In the genomic region with DNA sequence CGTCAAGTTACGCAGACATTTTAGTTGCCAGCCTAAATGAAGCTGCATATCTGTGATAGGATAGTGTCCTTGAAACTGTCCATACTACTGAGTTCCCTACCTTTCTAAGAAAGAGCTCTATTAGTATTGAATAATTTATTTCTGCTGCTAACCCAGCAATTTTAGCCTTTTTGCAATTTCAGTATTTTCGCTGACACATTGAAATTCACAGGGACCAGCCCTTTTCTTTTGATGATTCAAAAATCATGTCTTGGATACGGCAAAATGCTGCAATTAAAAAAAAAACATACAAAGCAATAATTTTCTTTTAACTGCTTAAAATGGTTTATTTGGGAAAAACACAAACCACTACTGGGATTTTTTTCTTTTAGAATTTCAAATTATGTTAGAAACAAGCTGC, we compare ENCODE assay signal across 22 cellular contexts.
A peak's percentile ranks its signal among the peaks of the same experiment; 100 is the strongest.
DNase-seq lines count a peak whose midpoint lies in the region; ATAC-seq, FAIRE-seq and TF ChIP-seq lines count a peak whose summit lies in the region.
"Had no signal": no experiment of that assay in that cellular context is flagged by ENCODE, and none has a peak within 500 bp of the region (broad histone marks: within the 10 kb centered on the region; RNA-seq: fewer than 3 reads in every experiment).

No MANE protein-coding gene starts in this region.

- ATAC-seq in HCT116 = no peak
- ATAC-seq in GM21825 (IDR thresholded peaks at IDR 0.05; ENCODE audit: unreplicated experiment) = no peak
- ATAC-seq in foreskin keratinocyte = no peak
- ATAC-seq: CD8-positive, alpha-beta T cell; GM12878; GM23338 had no signal

- no peak for DNase-seq in HCT116 (ENCODE audit: low read depth, low spot score)
- DNase-seq in SK-N-MC (ENCODE audit: low read depth, low spot score) = no peak
- DNase-seq in progenitor cell of endocrine pancreas (ENCODE audit: low spot score, unreplicated experiment) = no peak
- DNase-seq in posterior vena cava (ENCODE audit: low spot score) = no peak
- no peak for DNase-seq in foreskin keratinocyte
- DNase-seq: Caco-2; CD4-positive, CD25-positive, alpha-beta regulatory T cell; CD8-positive, alpha-beta T cell; DMS 273 treated with DMSO at 0.1 percent for 48 hours; DMS79; EL; GDM1 had no signal

- BruUV-seq in HCT116 (replicated peaks; lab: Mats Ljungman, UMichigan) = no TSS peak

- no peaks in the 10 kb centered on the region for H4K20me1 ChIP-seq in HCT116 (ENCODE audit: insufficient read depth)
- H4K20me1 ChIP-seq: BLaER1 had no signal

- TF ChIP-seq CTCF in HCT116 (IDR thresholded peaks at IDR 0.05 in 2 of 3, conservative IDR thresholded peaks at IDR 0.05 in 1 of 3; ENCODE audit: borderline replicate concordance in 1 of 3, insufficient read depth in 1 of 3, low read depth in 2 of 3, low read length in 2 of 3) (no peak), progenitor cell of endocrine pancreas (IDR thresholded peaks at IDR 0.05; ENCODE audit: unreplicated experiment) (no peak), foreskin keratinocyte (conservative IDR thresholded peaks at IDR 0.05) (no peak)

- H2AFZ ChIP-seq in HCT116 (ENCODE audit: low read depth, low read length, poor library complexity, severe bottlenecking) = peak overlapping the region; percentile 38
- H2AFZ ChIP-seq: GM23338 had no signal

- H3K27ac ChIP-seq in HCT116 (ENCODE audit: low read depth, low read length) (no peak overlapping the region), SK-N-MC (peak overlapping the region; percentile 38; the same call in 1 of the 2 replicates), foreskin keratinocyte (no peak overlapping the region)
- H3K27ac ChIP-seq: BLaER1, C4-2B had no signal

- H3K79me2 ChIP-seq in HCT116 (ENCODE audit: insufficient read depth, low read length) = no peaks in the 10 kb centered on the region

- peak; percentile 26 for FAIRE-seq in endometrium (lab: Jason Lieb, UNC)
- FAIRE-seq: GM12878, GM19239, H54 had no signal

- no peaks in the 10 kb centered on the region for H3K9me2 ChIP-seq in HCT116 (ENCODE audit: insufficient read depth)

- intact Hi-C loops in HCT116 (cut with micrococcal nuclease) = no loop called here
- intact Hi-C loops in posterior vena cava (cut with DNase I) = no loop called here

- no peaks in the 10 kb centered on the region for H3K9me3 ChIP-seq in HCT116 (ENCODE audit: control insufficient read depth in 1 of 2, insufficient read depth in 1 of 2, low read depth in 1 of 2, low read length in 2 of 2)
- H3K9me3 ChIP-seq in SK-N-MC (ENCODE audit: low read depth, low read length) = no peaks in the 10 kb centered on the region
- H3K9me3 ChIP-seq: BLaER1, Caco-2, HAP-1 had no signal

- no peak overlapping the region for H3K4me3 Mint-ChIP-seq in progenitor cell of endocrine pancreas (ENCODE audit: low read depth)
- H3K4me3 Mint-ChIP-seq: B cell; CD4-positive, CD25-positive, alpha-beta regulatory T cell; CD8-positive, alpha-beta T cell; GM23338 had no signal

- RAD21 ChIA-PET in HCT116 (lab: Charles Lee; ENCODE audit: low non-redundant PET in 1 of 2, low total read pairs in 2 of 2, uncharacterized antibody in 2 of 2, unreplicated experiment in 2 of 2) = no interaction called here

- TF ChIP-seq POLR2A in HCT116 (IDR thresholded peaks at IDR 0.05; ENCODE audit: borderline replicate concordance, extremely low read depth, insufficient read depth, insufficient read length) = no peak

- H3K4me2 ChIP-seq in HCT116 (ENCODE audit: low read length) = no peak overlapping the region
- H3K4me2 ChIP-seq: BLaER1, GM23338 had no signal

- H3K27me3 Mint-ChIP-seq in progenitor cell of endocrine pancreas = no peaks in the 10 kb centered on the region
- H3K27me3 Mint-ChIP-seq: B cell; CD4-positive, CD25-positive, alpha-beta regulatory T cell had no signal

- POLR2A ChIA-PET in HCT116 (lab: Charles Lee) = no interaction called here

- H3K9ac ChIP-seq in HCT116 (ENCODE audit: low read length) (no peak overlapping the region), SK-N-MC (ENCODE audit: insufficient read length) (peak overlapping the region; percentile 30)
- H3K9ac ChIP-seq: BLaER1 had no signal

- H3K9me3 Mint-ChIP-seq in progenitor cell of endocrine pancreas (ENCODE audit: low read depth) = peaks cover 3% of the 10 kb centered on the region
- H3K9me3 Mint-ChIP-seq: GM23338 had no signal

- H3K4me1 ChIP-seq in HCT116 (ENCODE audit: control insufficient read depth in 1 of 2, insufficient read depth in 2 of 2, low read length in 2 of 2) = peaks cover 12 to 22% of the 10 kb centered on the region in 2 experiments; a peak in 3 of 4 replicates
- H3K4me1 ChIP-seq in foreskin keratinocyte = no peaks in the 10 kb centered on the region
- H3K4me1 ChIP-seq: BLaER1, Caco-2, HAP-1 had no signal

- CTCF ChIA-PET in HCT116 (lab: Charles Lee) = no interaction called here

- no peak for TF ChIP-seq RAD21 in HCT116 (IDR thresholded peaks at IDR 0.05; ENCODE audit: low read depth)

- no peaks in the 10 kb centered on the region for H3K36me3 Mint-ChIP-seq in progenitor cell of endocrine pancreas (ENCODE audit: insufficient read depth)
- H3K36me3 Mint-ChIP-seq: CD4-positive, CD25-positive, alpha-beta regulatory T cell; CD8-positive, alpha-beta T cell had no signal

- no peaks in the 10 kb centered on the region for H3K27me3 ChIP-seq in HCT116 (ENCODE audit: insufficient read depth, low read length)
- H3K27me3 ChIP-seq in foreskin keratinocyte = no peaks in the 10 kb centered on the region
- H3K27me3 ChIP-seq: BLaER1 had no signal

- H3K27ac Mint-ChIP-seq in progenitor cell of endocrine pancreas = peak overlapping the region; percentile 18
- H3K27ac Mint-ChIP-seq: B cell; CD4-positive, CD25-positive, alpha-beta regulatory T cell; CD8-positive, alpha-beta T cell; GM23338 had no signal

- no peak overlapping the region for H3K4me3 ChIP-seq in HCT116 (replicated peaks in 1 of 2; ENCODE audit: low read depth in 1 of 2, low read length in 2 of 2)
- H3K4me3 ChIP-seq in SK-N-MC = peak overlapping the region; percentile 16
- H3K4me3 ChIP-seq: BLaER1, GM12878, GM23338, HAP-1 had no signal

- H3K36me3 ChIP-seq in HCT116 (ENCODE audit: control insufficient read depth in 1 of 2, insufficient read depth in 2 of 2, low read length in 2 of 2) = no peaks in the 10 kb centered on the region
- H3K36me3 ChIP-seq in SK-N-MC (ENCODE audit: insufficient read depth, low read length) = no peaks in the 10 kb centered on the region
- H3K36me3 ChIP-seq: BLaER1, HAP-1 had no signal

- H3K4me1 Mint-ChIP-seq in progenitor cell of endocrine pancreas (ENCODE audit: low read depth) = peaks cover 8% of the 10 kb centered on the region
- H3K4me1 Mint-ChIP-seq: B cell; CD4-positive, CD25-positive, alpha-beta regulatory T cell; GM23338 had no signal

TF ChIP-seq in HCT116, 20 proteins besides CTCF, POLR2A, EP300 and RAD21:
- no peak for TF ChIP-seq POLR2AphosphoS5 (IDR thresholded peaks at IDR 0.05; ENCODE audit: low read depth, low read length)
- no peak for TF ChIP-seq SRF (IDR thresholded peaks at IDR 0.05; ENCODE audit: low read depth)
- TF ChIP-seq EZH2 (IDR thresholded peaks at IDR 0.05) = no peak
- TF ChIP-seq CEBPB (IDR thresholded peaks at IDR 0.05; ENCODE audit: low read depth) = no peak
- no peak for TF ChIP-seq SIN3A (IDR thresholded peaks at IDR 0.05; ENCODE audit: low read depth)
- TF ChIP-seq, protein P1, sequence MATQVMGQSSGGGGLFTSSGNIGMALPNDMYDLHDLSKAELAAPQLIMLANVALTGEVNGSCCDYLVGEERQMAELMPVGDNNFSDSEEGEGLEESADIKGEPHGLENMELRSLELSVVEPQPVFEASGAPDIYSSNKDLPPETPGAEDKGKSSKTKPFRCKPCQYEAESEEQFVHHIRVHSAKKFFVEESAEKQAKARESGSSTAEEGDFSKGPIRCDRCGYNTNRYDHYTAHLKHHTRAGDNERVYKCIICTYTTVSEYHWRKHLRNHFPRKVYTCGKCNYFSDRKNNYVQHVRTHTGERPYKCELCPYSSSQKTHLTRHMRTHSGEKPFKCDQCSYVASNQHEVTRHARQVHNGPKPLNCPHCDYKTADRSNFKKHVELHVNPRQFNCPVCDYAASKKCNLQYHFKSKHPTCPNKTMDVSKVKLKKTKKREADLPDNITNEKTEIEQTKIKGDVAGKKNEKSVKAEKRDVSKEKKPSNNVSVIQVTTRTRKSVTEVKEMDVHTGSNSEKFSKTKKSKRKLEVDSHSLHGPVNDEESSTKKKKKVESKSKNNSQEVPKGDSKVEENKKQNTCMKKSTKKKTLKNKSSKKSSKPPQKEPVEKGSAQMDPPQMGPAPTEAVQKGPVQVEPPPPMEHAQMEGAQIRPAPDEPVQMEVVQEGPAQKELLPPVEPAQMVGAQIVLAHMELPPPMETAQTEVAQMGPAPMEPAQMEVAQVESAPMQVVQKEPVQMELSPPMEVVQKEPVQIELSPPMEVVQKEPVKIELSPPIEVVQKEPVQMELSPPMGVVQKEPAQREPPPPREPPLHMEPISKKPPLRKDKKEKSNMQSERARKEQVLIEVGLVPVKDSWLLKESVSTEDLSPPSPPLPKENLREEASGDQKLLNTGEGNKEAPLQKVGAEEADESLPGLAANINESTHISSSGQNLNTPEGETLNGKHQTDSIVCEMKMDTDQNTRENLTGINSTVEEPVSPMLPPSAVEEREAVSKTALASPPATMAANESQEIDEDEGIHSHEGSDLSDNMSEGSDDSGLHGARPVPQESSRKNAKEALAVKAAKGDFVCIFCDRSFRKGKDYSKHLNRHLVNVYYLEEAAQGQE (IDR thresholded peaks at IDR 0.05; ENCODE audit: low read depth) = no peak
- TF ChIP-seq, protein P2, sequence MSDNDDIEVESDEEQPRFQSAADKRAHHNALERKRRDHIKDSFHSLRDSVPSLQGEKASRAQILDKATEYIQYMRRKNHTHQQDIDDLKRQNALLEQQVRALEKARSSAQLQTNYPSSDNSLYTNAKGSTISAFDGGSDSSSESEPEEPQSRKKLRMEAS (IDR thresholded peaks at IDR 0.05) = no peak
- no peak for TF ChIP-seq SP1 (IDR thresholded peaks at IDR 0.05; ENCODE audit: low read depth)
- TF ChIP-seq FOSL1 (IDR thresholded peaks at IDR 0.05; ENCODE audit: low read depth) = no peak
